20 cellular contexts compared by ENCODE assay signal in genomic region chr11:8442301-8442700, GRCh38.
DNase-seq lines count a peak whose midpoint lies in the region; ATAC-seq and TF ChIP-seq lines count a peak whose summit lies in the region.
"Had no signal": no experiment of that assay in that cellular context is flagged by ENCODE, and none has a peak within 500 bp of the region (broad histone marks: within the 10 kb centered on the region; RNA-seq: fewer than 3 reads in every experiment).

No MANE protein-coding gene starts in this region.

- H3K4me2 ChIP-seq in Loucy (ENCODE audit: low read depth, low read length, poor library complexity, severe bottlenecking), result peak overlapping the region; percentile 55

- H3F3A ChIP-seq in Loucy (ENCODE audit: low read depth), result no peaks in the 10 kb centered on the region

- no peak for ATAC-seq in HG03442 (IDR thresholded peaks at IDR 0.05; ENCODE audit: unreplicated experiment)
- ATAC-seq: naive thymus-derived CD8-positive, alpha-beta T cell had no signal

- H3K9me3 ChIP-seq in BE2C (no peaks in the 10 kb centered on the region), Loucy (ENCODE audit: insufficient read depth, low read depth, low read length) (no peaks in the 10 kb centered on the region), endodermal cell (ENCODE audit: control insufficient read depth, low read length) (no peaks in the 10 kb centered on the region)
- H3K9me3 ChIP-seq: adrenal gland, Peyer's patch, stomach had no signal

- no peak overlapping the region for H3K27ac Mint-ChIP-seq in endodermal cell
- H3K27ac Mint-ChIP-seq: activated T-helper 2 cell treated with anti-CD3 and anti-CD28 coated beads, Interferon-gamma antibody, Interleukin-2, Interleukin-4, amounts not matched to agents 10 μg/mL and 5 μg/mL and 100 μg/mL, durations not matched to agents 14 hours and 24 hours and 36 hours; CD4-positive, CD25-positive, alpha-beta regulatory T cell; naive thymus-derived CD8-positive, alpha-beta T cell had no signal

- peak; percentile 3 for DNase-seq in BE2C
- DNase-seq in NOMO-1 treated with DMSO at 0.1 percent for 48 hours (lab: John Stamatoyannopoulos, UW; ENCODE audit: unreplicated experiment), result peak; percentile 31
- DNase-seq in endodermal cell, result peak; percentile 63
- DNase-seq in activated T-cell treated with anti-CD3 and anti-CD28 coated beads for 4 hours, result no peak
- no peak for DNase-seq in occipital lobe (lab: John Stamatoyannopoulos, UW)
- DNase-seq in GM03348 (ENCODE audit: low spot score), result no peak
- DNase-seq: activated CD8-positive, alpha-beta memory T cell treated with anti-CD3 and anti-CD28 coated beads for 24 hours; adrenal gland; CD4-positive, CD25-positive, alpha-beta regulatory T cell; foreskin fibroblast; naive thymus-derived CD8-positive, alpha-beta T cell; NCI-H1417 treated with DMSO at 0.1 percent for 48 hours; NCI-H510A treated with DMSO at 0.1 percent for 48 hours; Peyer's patch; stomach had no signal

- peak overlapping the region; percentile 61 for H3K27ac ChIP-seq in endodermal cell (ENCODE audit: low read depth, low read length)
- H3K27ac ChIP-seq: adrenal gland, Peyer's patch, stomach had no signal

- H3K4me1 ChIP-seq in BE2C, result no peaks in the 10 kb centered on the region
- H3K4me1 ChIP-seq in Loucy (ENCODE audit: insufficient read depth, low read length, poor library complexity, severe bottlenecking), result peaks cover 16% of the 10 kb centered on the region
- H3K4me1 ChIP-seq in endodermal cell (ENCODE audit: control insufficient read depth, insufficient read depth, low read length), result no peaks in the 10 kb centered on the region
- H3K4me1 ChIP-seq: adrenal gland, Peyer's patch, stomach had no signal

- H3K27me3 ChIP-seq in BE2C, result no peaks in the 10 kb centered on the region
- no peaks in the 10 kb centered on the region for H3K27me3 ChIP-seq in Loucy (ENCODE audit: insufficient read depth, low read length, poor library complexity, severe bottlenecking)
- no peaks in the 10 kb centered on the region for H3K27me3 ChIP-seq in endodermal cell (ENCODE audit: control insufficient read depth, insufficient read depth, low read length, poor library complexity, severe bottlenecking)
- H3K27me3 ChIP-seq: adrenal gland, Peyer's patch, stomach had no signal

- peaks cover 2% of the 10 kb centered on the region for H3K36me3 Mint-ChIP-seq in endodermal cell (ENCODE audit: low read depth)
- H3K36me3 Mint-ChIP-seq: CD4-positive, CD25-positive, alpha-beta regulatory T cell had no signal

- no peaks in the 10 kb centered on the region for H3K79me2 ChIP-seq in Loucy (ENCODE audit: insufficient read depth, low read length)

- H3K9ac ChIP-seq in Loucy (ENCODE audit: low read depth, low read length, poor library complexity, severe bottlenecking) (peak overlapping the region; percentile 60), endodermal cell (ENCODE audit: extremely low read depth, low read length, poor library complexity, severe bottlenecking) (no peak overlapping the region)

- H3K36me3 ChIP-seq in BE2C, result no peaks in the 10 kb centered on the region
- no peaks in the 10 kb centered on the region; the same call in 1 of the 2 replicates for H3K36me3 ChIP-seq in Loucy (ENCODE audit: insufficient read depth, low read length)
- no peaks in the 10 kb centered on the region for H3K36me3 ChIP-seq in endodermal cell (ENCODE audit: control insufficient read depth, insufficient read depth, low read length)
- H3K36me3 ChIP-seq: adrenal gland, Peyer's patch, stomach had no signal

- WGBS in endodermal cell (ENCODE audit: insufficient coverage in 1 of 2, insufficient read length in 1 of 2), 2 experiments, result 56 to 75% methylated on average over 2 to 4 of the region's 4 CpGs

- no peak overlapping the region for H3K4me3 Mint-ChIP-seq in endodermal cell
- H3K4me3 Mint-ChIP-seq: CD4-positive, CD25-positive, alpha-beta regulatory T cell; central memory CD8-positive, alpha-beta T cell; naive thymus-derived CD8-positive, alpha-beta T cell had no signal

- H3K9me2 ChIP-seq in Loucy (replicated peaks; ENCODE audit: low read depth, low read length), result no peaks in the 10 kb centered on the region

- H2AFZ ChIP-seq in Loucy (ENCODE audit: low read length), result peak overlapping the region; percentile 65; the same call in 1 of the 2 replicates

- no peaks in the 10 kb centered on the region for H3K9me3 Mint-ChIP-seq in endodermal cell
- H3K9me3 Mint-ChIP-seq: activated T-helper 2 cell treated with anti-CD3 and anti-CD28 coated beads, Interferon-gamma antibody, Interleukin-2, Interleukin-4, amounts not matched to agents 10 μg/mL and 5 μg/mL and 100 μg/mL, durations not matched to agents 14 hours and 24 hours and 36 hours; central memory CD8-positive, alpha-beta T cell; naive thymus-derived CD8-positive, alpha-beta T cell had no signal

- H3K4me1 Mint-ChIP-seq in endodermal cell, result peaks cover 13% of the 10 kb centered on the region
- H3K4me1 Mint-ChIP-seq: CD4-positive, CD25-positive, alpha-beta regulatory T cell; central memory CD8-positive, alpha-beta T cell; naive thymus-derived CD8-positive, alpha-beta T cell had no signal

- H3K27me3 Mint-ChIP-seq in endodermal cell (ENCODE audit: insufficient read depth), result no peaks in the 10 kb centered on the region
- H3K27me3 Mint-ChIP-seq: CD4-positive, CD25-positive, alpha-beta regulatory T cell had no signal

- no peaks in the 10 kb centered on the region for H4K20me1 ChIP-seq in Loucy (ENCODE audit: insufficient read depth, low read length, poor library complexity, severe bottlenecking)

- H3K4me3 ChIP-seq in BE2C (ENCODE audit: low read depth, low read length) (no peak overlapping the region), Loucy (ENCODE audit: low read length, poor library complexity, severe bottlenecking) (peak overlapping the region; percentile 48), endodermal cell (ENCODE audit: low read length) (no peak overlapping the region)
- H3K4me3 ChIP-seq: adrenal gland, lung, Peyer's patch, stomach had no signal

- TF ChIP-seq CTCF in BE2C (IDR thresholded peaks at IDR 0.05; ENCODE audit: low read depth, low read length) (no peak), Loucy (conservative IDR thresholded peaks at IDR 0.05; ENCODE audit: low read length) (no peak), endodermal cell (conservative IDR thresholded peaks at IDR 0.05) (no peak)

Comparison
In these comparisons a context has a peak if more than half of its experiments do, and no peak if none do; other contexts are left out.
1. DNase-seq: peak in BE2C (single experiment), NOMO-1 treated with DMSO at 0.1 percent for 48 hours (single experiment) and endodermal cell (single experiment); none in activated T-cell treated with anti-CD3 and anti-CD28 coated beads for 4 hours (single experiment), occipital lobe (single experiment) and GM03348 (single experiment).